In genomic region chr2:199792381-199792780, GRCh38 we compare ENCODE assay signal across 14 cellular contexts. TPM values are rescaled to one million over a fixed set of nuclear protein-coding genes. Genes with fewer than 3 reads are reported as not detected.
A peak's percentile ranks its signal among the peaks of the same experiment; 100 is the strongest.
DNase-seq lines count a peak whose midpoint lies in the region; ATAC-seq and TF ChIP-seq lines count a peak whose summit lies in the region.
"Had no signal": no experiment of that assay in that cellular context is flagged by ENCODE, and none has a peak within 500 bp of the region (broad histone marks: within the 10 kb centered on the region; RNA-seq: fewer than 3 reads in every experiment).

No MANE protein-coding gene starts in this region.

- no peak; the same call in 1 of the 2 replicates for ATAC-seq in WTC11
- no peak for ATAC-seq in GM19395 (IDR thresholded peaks at IDR 0.05; ENCODE audit: unreplicated experiment)
- ATAC-seq: CD8-positive, alpha-beta T cell; GM12878 had no signal

- H3K4me1 Mint-ChIP-seq in activated CD4-positive, alpha-beta T cell treated with anti-CD3 and anti-CD28 coated beads, Interleukin-2, amount 10 ng/mL, durations not matched to agents 24 days and 14 days = no peaks in the 10 kb centered on the region
- H3K4me1 Mint-ChIP-seq in WTC11 = peaks cover 35% of the 10 kb centered on the region
- H3K4me1 Mint-ChIP-seq: B cell had no signal

- in situ Hi-C loops in KBM-7 (cut with MboI; ENCODE audit: low pct_unique_long_range_greater_than_20kb, low sequenced_read_pairs) = no loop called here

- H3K27me3 Mint-ChIP-seq in activated CD4-positive, alpha-beta T cell treated with anti-CD3 and anti-CD28 coated beads, Interleukin-2, amount 10 ng/mL, durations not matched to agents 24 days and 14 days = peaks cover 5% of the 10 kb centered on the region
- no peaks in the 10 kb centered on the region; the same call in 1 of the 2 replicates for H3K27me3 Mint-ChIP-seq in WTC11 (ENCODE audit: low read depth)
- H3K27me3 Mint-ChIP-seq: B cell had no signal

- H3K9me3 Mint-ChIP-seq in activated CD4-positive, alpha-beta T cell treated with anti-CD3 and anti-CD28 coated beads, Interleukin-2, amount 10 ng/mL, durations not matched to agents 24 days and 14 days = no peaks in the 10 kb centered on the region
- H3K9me3 Mint-ChIP-seq in WTC11 = no peaks in the 10 kb centered on the region
- H3K9me3 Mint-ChIP-seq: CD8-positive, alpha-beta T cell; H9 had no signal

- H3K27ac Mint-ChIP-seq in activated CD4-positive, alpha-beta T cell treated with anti-CD3 and anti-CD28 coated beads, Interleukin-2, amount 10 ng/mL, durations not matched to agents 24 days and 14 days = no peak overlapping the region
- H3K27ac Mint-ChIP-seq in WTC11 = peak overlapping the region; percentile 7
- H3K27ac Mint-ChIP-seq: B cell; CD4-positive, CD25-positive, alpha-beta regulatory T cell; CD8-positive, alpha-beta T cell had no signal

- POLR2A ChIA-PET in WTC11 (lab: Charles Lee) = no interaction called here

- intact Hi-C loops in activated CD4-positive, alpha-beta T cell treated with anti-CD3 and anti-CD28 coated beads, Interleukin-2, amount 10 ng/mL, durations not matched to agents 24 days and 14 days (cut with micrococcal nuclease) = no loop called here

- TF ChIP-seq CTCF in WTC11 (IDR thresholded peaks at IDR 0.05) = no peak

- H3K4me3 Mint-ChIP-seq in activated CD4-positive, alpha-beta T cell treated with anti-CD3 and anti-CD28 coated beads, Interleukin-2, amount 10 ng/mL, durations not matched to agents 24 days and 14 days = no peak overlapping the region
- H3K4me3 Mint-ChIP-seq in WTC11 = no peak overlapping the region
- H3K4me3 Mint-ChIP-seq: B cell; CD4-positive, CD25-positive, alpha-beta regulatory T cell; CD8-positive, alpha-beta T cell; H9 had no signal

- no peaks in the 10 kb centered on the region for H3K36me3 Mint-ChIP-seq in activated CD4-positive, alpha-beta T cell treated with anti-CD3 and anti-CD28 coated beads, Interleukin-2, amount 10 ng/mL, durations not matched to agents 24 days and 14 days (ENCODE audit: low read depth)
- H3K36me3 Mint-ChIP-seq in WTC11 = no peaks in the 10 kb centered on the region
- H3K36me3 Mint-ChIP-seq: CD4-positive, CD25-positive, alpha-beta regulatory T cell; CD8-positive, alpha-beta T cell had no signal

- DNase-seq in activated CD4-positive, alpha-beta T cell treated with anti-CD3 and anti-CD28 coated beads, Interleukin-2, amount 10 ng/mL, durations not matched to agents 24 days and 14 days = peak; percentile 26
- DNase-seq in activated CD4-positive, alpha-beta T cell treated with anti-CD3 and anti-CD28 coated beads, Interleukin-2, amount 50 U/mL, for 1 hour = no peak
- DNase-seq in KBM-7 (peak; percentile 13), WTC11 (ENCODE audit: low spot score) (no peak), NCI-H69 (lab: John Stamatoyannopoulos, UW) (no peak)
- DNase-seq: Caco-2; CD4-positive, CD25-positive, alpha-beta regulatory T cell; CD8-positive, alpha-beta T cell; DMS153; DND-41; H9 had no signal

- CTCF ChIA-PET in WTC11 (lab: Charles Lee) = interaction anchor here (1.8 kb wide), 1 partner anchor 88 kb away, joined by 5 read pairs; no protein-coding TSS in a partner anchor

TF ChIP-seq in WTC11, 78 proteins besides CTCF, POLR2A, EP300 and RAD21:
- TF ChIP-seq NFATC4 (CRISPR knock-in tag; IDR thresholded peaks at IDR 0.05) (no peak), RELA (CRISPR knock-in tag; IDR thresholded peaks at IDR 0.05; ENCODE audit: borderline replicate concordance) (no peak), ESRRA (CRISPR knock-in tag; IDR thresholded peaks at IDR 0.05; ENCODE audit: borderline replicate concordance) (no peak), ATF1 (CRISPR knock-in tag; IDR thresholded peaks at IDR 0.05) (no peak), HMGA2 (CRISPR knock-in tag; IDR thresholded peaks at IDR 0.05) (no peak), TCF7 (CRISPR knock-in tag; IDR thresholded peaks at IDR 0.05; ENCODE audit: low read depth) (no peak), SP1 (CRISPR knock-in tag; conservative IDR thresholded peaks at IDR 0.05) (no peak), PRRX2 (CRISPR knock-in tag; IDR thresholded peaks at IDR 0.05) (no peak)
- TF ChIP-seq, protein P1, sequence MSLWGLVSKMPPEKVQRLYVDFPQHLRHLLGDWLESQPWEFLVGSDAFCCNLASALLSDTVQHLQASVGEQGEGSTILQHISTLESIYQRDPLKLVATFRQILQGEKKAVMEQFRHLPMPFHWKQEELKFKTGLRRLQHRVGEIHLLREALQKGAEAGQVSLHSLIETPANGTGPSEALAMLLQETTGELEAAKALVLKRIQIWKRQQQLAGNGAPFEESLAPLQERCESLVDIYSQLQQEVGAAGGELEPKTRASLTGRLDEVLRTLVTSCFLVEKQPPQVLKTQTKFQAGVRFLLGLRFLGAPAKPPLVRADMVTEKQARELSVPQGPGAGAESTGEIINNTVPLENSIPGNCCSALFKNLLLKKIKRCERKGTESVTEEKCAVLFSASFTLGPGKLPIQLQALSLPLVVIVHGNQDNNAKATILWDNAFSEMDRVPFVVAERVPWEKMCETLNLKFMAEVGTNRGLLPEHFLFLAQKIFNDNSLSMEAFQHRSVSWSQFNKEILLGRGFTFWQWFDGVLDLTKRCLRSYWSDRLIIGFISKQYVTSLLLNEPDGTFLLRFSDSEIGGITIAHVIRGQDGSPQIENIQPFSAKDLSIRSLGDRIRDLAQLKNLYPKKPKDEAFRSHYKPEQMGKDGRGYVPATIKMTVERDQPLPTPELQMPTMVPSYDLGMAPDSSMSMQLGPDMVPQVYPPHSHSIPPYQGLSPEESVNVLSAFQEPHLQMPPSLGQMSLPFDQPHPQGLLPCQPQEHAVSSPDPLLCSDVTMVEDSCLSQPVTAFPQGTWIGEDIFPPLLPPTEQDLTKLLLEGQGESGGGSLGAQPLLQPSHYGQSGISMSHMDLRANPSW (CRISPR knock-in tag; conservative IDR thresholded peaks at IDR 0.05; ENCODE audit: low read depth) = no peak
- TF ChIP-seq, protein P2, sequence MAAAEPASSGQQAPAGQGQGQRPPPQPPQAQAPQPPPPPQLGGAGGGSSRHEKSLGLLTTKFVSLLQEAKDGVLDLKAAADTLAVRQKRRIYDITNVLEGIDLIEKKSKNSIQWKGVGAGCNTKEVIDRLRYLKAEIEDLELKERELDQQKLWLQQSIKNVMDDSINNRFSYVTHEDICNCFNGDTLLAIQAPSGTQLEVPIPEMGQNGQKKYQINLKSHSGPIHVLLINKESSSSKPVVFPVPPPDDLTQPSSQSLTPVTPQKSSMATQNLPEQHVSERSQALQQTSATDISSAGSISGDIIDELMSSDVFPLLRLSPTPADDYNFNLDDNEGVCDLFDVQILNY (CRISPR knock-in tag; IDR thresholded peaks at IDR 0.05) = no peak
- TF ChIP-seq, protein P3, sequence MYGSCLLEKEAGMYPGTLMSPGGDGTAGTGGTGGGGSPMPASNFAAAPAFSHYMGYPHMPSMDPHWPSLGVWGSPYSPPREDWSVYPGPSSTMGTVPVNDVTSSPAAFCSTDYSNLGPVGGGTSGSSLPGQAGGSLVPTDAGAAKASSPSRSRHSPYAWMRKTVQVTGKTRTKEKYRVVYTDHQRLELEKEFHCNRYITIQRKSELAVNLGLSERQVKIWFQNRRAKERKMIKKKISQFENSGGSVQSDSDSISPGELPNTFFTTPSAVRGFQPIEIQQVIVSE (CRISPR knock-in tag; IDR thresholded peaks at IDR 0.05; ENCODE audit: borderline replicate concordance) = no peak
- TF ChIP-seq, protein P4, sequence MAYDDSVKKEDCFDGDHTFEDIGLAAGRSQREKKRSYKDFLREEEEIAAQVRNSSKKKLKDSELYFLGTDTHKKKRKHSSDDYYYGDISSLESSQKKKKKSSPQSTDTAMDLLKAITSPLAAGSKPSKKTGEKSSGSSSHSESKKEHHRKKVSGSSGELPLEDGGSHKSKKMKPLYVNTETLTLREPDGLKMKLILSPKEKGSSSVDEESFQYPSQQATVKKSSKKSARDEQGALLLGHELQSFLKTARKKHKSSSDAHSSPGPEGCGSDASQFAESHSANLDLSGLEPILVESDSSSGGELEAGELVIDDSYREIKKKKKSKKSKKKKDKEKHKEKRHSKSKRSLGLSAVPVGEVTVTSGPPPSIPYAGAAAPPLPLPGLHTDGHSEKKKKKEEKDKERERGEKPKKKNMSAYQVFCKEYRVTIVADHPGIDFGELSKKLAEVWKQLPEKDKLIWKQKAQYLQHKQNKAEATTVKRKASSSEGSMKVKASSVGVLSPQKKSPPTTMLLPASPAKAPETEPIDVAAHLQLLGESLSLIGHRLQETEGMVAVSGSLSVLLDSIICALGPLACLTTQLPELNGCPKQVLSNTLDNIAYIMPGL (CRISPR knock-in tag; IDR thresholded peaks at IDR 0.05) = no peak
- TF ChIP-seq, protein P5, sequence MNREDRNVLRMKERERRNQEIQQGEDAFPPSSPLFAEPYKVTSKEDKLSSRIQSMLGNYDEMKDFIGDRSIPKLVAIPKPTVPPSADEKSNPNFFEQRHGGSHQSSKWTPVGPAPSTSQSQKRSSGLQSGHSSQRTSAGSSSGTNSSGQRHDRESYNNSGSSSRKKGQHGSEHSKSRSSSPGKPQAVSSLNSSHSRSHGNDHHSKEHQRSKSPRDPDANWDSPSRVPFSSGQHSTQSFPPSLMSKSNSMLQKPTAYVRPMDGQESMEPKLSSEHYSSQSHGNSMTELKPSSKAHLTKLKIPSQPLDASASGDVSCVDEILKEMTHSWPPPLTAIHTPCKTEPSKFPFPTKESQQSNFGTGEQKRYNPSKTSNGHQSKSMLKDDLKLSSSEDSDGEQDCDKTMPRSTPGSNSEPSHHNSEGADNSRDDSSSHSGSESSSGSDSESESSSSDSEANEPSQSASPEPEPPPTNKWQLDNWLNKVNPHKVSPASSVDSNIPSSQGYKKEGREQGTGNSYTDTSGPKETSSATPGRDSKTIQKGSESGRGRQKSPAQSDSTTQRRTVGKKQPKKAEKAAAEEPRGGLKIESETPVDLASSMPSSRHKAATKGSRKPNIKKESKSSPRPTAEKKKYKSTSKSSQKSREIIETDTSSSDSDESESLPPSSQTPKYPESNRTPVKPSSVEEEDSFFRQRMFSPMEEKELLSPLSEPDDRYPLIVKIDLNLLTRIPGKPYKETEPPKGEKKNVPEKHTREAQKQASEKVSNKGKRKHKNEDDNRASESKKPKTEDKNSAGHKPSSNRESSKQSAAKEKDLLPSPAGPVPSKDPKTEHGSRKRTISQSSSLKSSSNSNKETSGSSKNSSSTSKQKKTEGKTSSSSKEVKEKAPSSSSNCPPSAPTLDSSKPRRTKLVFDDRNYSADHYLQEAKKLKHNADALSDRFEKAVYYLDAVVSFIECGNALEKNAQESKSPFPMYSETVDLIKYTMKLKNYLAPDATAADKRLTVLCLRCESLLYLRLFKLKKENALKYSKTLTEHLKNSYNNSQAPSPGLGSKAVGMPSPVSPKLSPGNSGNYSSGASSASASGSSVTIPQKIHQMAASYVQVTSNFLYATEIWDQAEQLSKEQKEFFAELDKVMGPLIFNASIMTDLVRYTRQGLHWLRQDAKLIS (CRISPR knock-in tag; IDR thresholded peaks at IDR 0.05; ENCODE audit: borderline replicate concordance) = no peak

RNA-seq across cellular contexts. Expression of gene FTCDNL1, which starts 58.6 kb away (rescaled TPM):
- total RNA-seq in activated CD4-positive, alpha-beta T cell treated with anti-CD3 and anti-CD28 coated beads, Interleukin-2, amount 10 ng/mL, durations not matched to agents 24 days and 14 days = 2.0 and 2.1 TPM in 2 replicates
- 0.85 to 2.1 TPM (median 1.8 TPM) in 3 replicates for total RNA-seq in WTC11 (2021)

Comparison
In these comparisons a context has a peak if more than half of its experiments do, and no peak if none do; other contexts are left out.
1. DNase-seq: peak in activated CD4-positive, alpha-beta T cell treated with anti-CD3 and anti-CD28 coated beads, Interleukin-2, amount 10 ng/mL, durations not matched to agents 24 days and 14 days (single experiment) and KBM-7 (single experiment); none in activated CD4-positive, alpha-beta T cell treated with anti-CD3 and anti-CD28 coated beads, Interleukin-2, amount 50 U/mL, for 1 hour (single experiment), WTC11 (single experiment) and NCI-H69 (single experiment).